ENCODE assay signal across 11 cellular contexts in genomic region chr11:111574373-111575230, GRCh38. TPM values are rescaled to one million over a fixed set of nuclear protein-coding genes. Genes with fewer than 3 reads are reported as not detected.
DNase-seq lines count a peak whose midpoint lies in the region; ATAC-seq and TF ChIP-seq lines count a peak whose summit lies in the region.
"Had no signal": no experiment of that assay in that cellular context is flagged by ENCODE, and none has a peak within 500 bp of the region (broad histone marks: within the 10 kb centered on the region; RNA-seq: fewer than 3 reads in every experiment).

No MANE protein-coding gene starts in this region.

- H3K4me3 ChIP-seq in body of pancreas (no peak overlapping the region), thyroid gland (replicated peaks in 1 of 3) (no peak overlapping the region)
- H3K4me3 ChIP-seq: prostate gland had no signal

- peak overlapping the region; percentile 71 for H3K4me3 Mint-ChIP-seq in natural killer cell treated with Interleukin-12 subunit alpha and Interleukin-12 subunit beta and Interleukin-15 and Interleukin-18, amount 100 ng/mL, for 72 hours
- H3K4me3 Mint-ChIP-seq: T-helper 17 cell had no signal

- H3K4me1 Mint-ChIP-seq in natural killer cell treated with Interleukin-12 subunit alpha and Interleukin-12 subunit beta and Interleukin-15 and Interleukin-18, amount 100 ng/mL, for 72 hours (ENCODE audit: low read depth in 2 of 2): peaks cover 3 to 9% of the 10 kb centered on the region in 2 donors

- H3K4me1 ChIP-seq in body of pancreas: peaks cover 17% of the 10 kb centered on the region
- H3K4me1 ChIP-seq in thyroid gland: peaks cover 5 to 6% of the 10 kb centered on the region in 2 donors
- H3K4me1 ChIP-seq: prostate gland had no signal

- TF ChIP-seq POLR2A in body of pancreas (IDR thresholded peaks at IDR 0.05) (no peak), thyroid gland (IDR thresholded peaks at IDR 0.05) (no peak)

- no peaks in the 10 kb centered on the region for H3K36me3 Mint-ChIP-seq in natural killer cell treated with Interleukin-12 subunit alpha and Interleukin-12 subunit beta and Interleukin-15 and Interleukin-18, amount 100 ng/mL, for 72 hours

- no peak overlapping the region for H3K27ac ChIP-seq in body of pancreas
- no peak overlapping the region for H3K27ac ChIP-seq in thyroid gland
- H3K27ac ChIP-seq: prostate gland had no signal

- DNase-seq in DMS79 (lab: John Stamatoyannopoulos, UW): peak; percentile 34
- no peak for DNase-seq in body of pancreas
- no peak for DNase-seq in natural killer cell treated with Interleukin-12 subunit alpha and Interleukin-12 subunit beta and Interleukin-15 and Interleukin-18, amount 100 ng/mL, for 72 hours (ENCODE audit: low spot score)
- no peak for DNase-seq in thyroid gland
- DNase-seq in SKM-1 treated with dmso at 0.1 percent for 144 hours (lab: John Stamatoyannopoulos, UW; ENCODE audit: unreplicated experiment): no peak
- DNase-seq in NCI-H524 (lab: John Stamatoyannopoulos, UW): no peak
- DNase-seq: hypothalamus, T-helper 17 cell had no signal

- no peaks in the 10 kb centered on the region for H3K36me3 ChIP-seq in body of pancreas (replicated peaks in 1 of 2; ENCODE audit: insufficient read depth in 1 of 2, low read depth in 2 of 2)
- H3K36me3 ChIP-seq in thyroid gland: no peaks in the 10 kb centered on the region
- H3K36me3 ChIP-seq: prostate gland had no signal

- peak overlapping the region in 1 of 2 donors; percentile 31 for H3K27ac Mint-ChIP-seq in natural killer cell treated with Interleukin-12 subunit alpha and Interleukin-12 subunit beta and Interleukin-15 and Interleukin-18, amount 100 ng/mL, for 72 hours
- H3K27ac Mint-ChIP-seq: T-helper 17 cell had no signal

- ATAC-seq in HG02885 (IDR thresholded peaks at IDR 0.05; ENCODE audit: poor library complexity, unreplicated experiment): peak; percentile 76
- ATAC-seq in body of pancreas: peak; percentile 60
- ATAC-seq in natural killer cell treated with Interleukin-12 subunit alpha and Interleukin-12 subunit beta and Interleukin-15 and Interleukin-18, amount 100 ng/mL, for 72 hours: peak in 1 of 2 donors; percentile 65
- no peak for ATAC-seq in HG02852 (IDR thresholded peaks at IDR 0.05; ENCODE audit: unreplicated experiment)
- ATAC-seq: T-helper 17 cell had no signal

- no peak for TF ChIP-seq CTCF in body of pancreas (IDR thresholded peaks at IDR 0.05)
- TF ChIP-seq CTCF in thyroid gland (IDR thresholded peaks at IDR 0.05): no peak

- no peaks in the 10 kb centered on the region for H3K9me3 Mint-ChIP-seq in natural killer cell treated with Interleukin-12 subunit alpha and Interleukin-12 subunit beta and Interleukin-15 and Interleukin-18, amount 100 ng/mL, for 72 hours

- WGBS in body of pancreas, 2 donors: 23 to 38% methylated on average over 7 of the region's 7 CpGs
- WGBS in thyroid gland, 2 donors: 36 to 37% methylated on average over 7 of the region's 7 CpGs

- H3K9me3 ChIP-seq in body of pancreas (no peaks in the 10 kb centered on the region), thyroid gland (no peaks in the 10 kb centered on the region)
- H3K9me3 ChIP-seq: prostate gland had no signal

- H3K27me3 Mint-ChIP-seq in natural killer cell treated with Interleukin-12 subunit alpha and Interleukin-12 subunit beta and Interleukin-15 and Interleukin-18, amount 100 ng/mL, for 72 hours: peaks cover 0 to 7% of the 10 kb centered on the region in 2 donors

- intact Hi-C loops in body of pancreas (cut with DNase I) (no loop called here), thyroid gland (cut with DNase I) (no loop called here)

- H3K27me3 ChIP-seq in body of pancreas (no peaks in the 10 kb centered on the region), thyroid gland (no peaks in the 10 kb centered on the region)

RNA-seq across cellular contexts. Expression of gene SIK2, which starts 27.6 kb away (rescaled TPM):
- total RNA-seq in body of pancreas (10 to 100 TPM; 15.3 to 16.5 TPM), thyroid gland (10 to 100 TPM; 20.7 to 35.0 (median 26.8) TPM)
- 1 to 10 TPM; 8.1 to 8.8 TPM for total RNA-seq in natural killer cell treated with Interleukin-12 subunit alpha and Interleukin-12 subunit beta and Interleukin-15 and Interleukin-18, amount 100 ng/mL, for 72 hours

RNA-seq across cellular contexts. Expression of gene LAYN, which starts 34.1 kb away (rescaled TPM):
- total RNA-seq in body of pancreas (1 to 10 TPM; 5.9 to 8.3 TPM), thyroid gland (10 to 100 TPM; 36.4 to 64.5 (median 49.3) TPM)
- total RNA-seq in natural killer cell treated with Interleukin-12 subunit alpha and Interleukin-12 subunit beta and Interleukin-15 and Interleukin-18, amount 100 ng/mL, for 72 hours: under 1 TPM; 0.52 to 0.67 TPM

Comparison
In these comparisons a context has a peak if more than half of its experiments do, and no peak if none do; other contexts are left out.
1. RNA of gene LAYN, which starts 34.1 kb away (total RNA-seq): 36.4 to 64.5 TPM in thyroid gland and 5.9 to 8.3 TPM in body of pancreas; 0.52 to 0.67 TPM in natural killer cell treated with Interleukin-12 subunit alpha and Interleukin-12 subunit beta and Interleukin-15 and Interleukin-18, amount 100 ng/mL, for 72 hours; every median in the first group is over 4 times any median in the second.